Comparison of ENCODE assay signal across 12 cellular contexts in the genomic region with DNA sequence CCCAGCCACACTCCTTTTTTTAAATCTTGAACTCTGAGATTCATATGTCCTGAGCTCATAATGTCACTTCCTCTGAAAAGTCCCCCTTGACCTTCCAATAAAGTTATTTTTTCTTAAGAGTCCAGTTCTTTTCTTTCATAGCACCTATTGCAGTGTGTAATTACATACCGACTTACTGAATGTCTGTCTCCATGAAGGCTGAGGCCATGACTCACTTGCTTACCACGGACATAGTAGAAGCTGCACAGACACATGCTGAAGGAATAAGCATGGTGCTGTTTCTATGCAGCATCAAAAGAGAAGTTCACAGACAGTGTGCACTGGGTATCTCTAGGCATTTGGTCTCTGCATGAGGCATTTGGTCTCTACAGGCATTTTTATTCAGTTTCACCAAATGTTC.
DNase-seq lines count a peak whose midpoint lies in the region; ATAC-seq and TF ChIP-seq lines count a peak whose summit lies in the region.
"Had no signal": no experiment of that assay in that cellular context is flagged by ENCODE, and none has a peak within 500 bp of the region (broad histone marks: within the 10 kb centered on the region; RNA-seq: fewer than 3 reads in every experiment).

No MANE protein-coding gene starts in this region.

- H3K36me3 Mint-ChIP-seq in glutamatergic neuron (ENCODE audit: unreplicated experiment): no peaks in the 10 kb centered on the region

- H3K4me3 Mint-ChIP-seq in glutamatergic neuron (ENCODE audit: unreplicated experiment): no peak overlapping the region
- H3K4me3 Mint-ChIP-seq: stimulated activated naive CD8-positive, alpha-beta T cell treated with anti-CD3 and anti-CD28 coated beads, Interleukin-15, Interleukin-2, amounts not matched to agents 100 ng/mL and 50 ng/mL, for 24 hours had no signal

- DNase-seq in COLO829 (ENCODE audit: low spot score) (peak; percentile 27), LoVo (ENCODE audit: low spot score) (peak; percentile 6), choroid plexus epithelial cell (ENCODE audit: low read depth) (peak; percentile 96), non-pigmented ciliary epithelial cell (ENCODE audit: low read depth) (peak; percentile 84), glutamatergic neuron (no peak), medulla oblongata (ENCODE audit: extremely low spot score) (no peak), KBM-7 (no peak)
- DNase-seq: GF-D8, NCI-H2029 treated with DMSO at 0.1 percent for 48 hours, SIG-M5 had no signal

- no peak overlapping the region for H3K27ac Mint-ChIP-seq in glutamatergic neuron (ENCODE audit: unreplicated experiment)
- H3K27ac Mint-ChIP-seq: stimulated activated naive CD8-positive, alpha-beta T cell treated with anti-CD3 and anti-CD28 coated beads, Interleukin-15, Interleukin-2, amounts not matched to agents 100 ng/mL and 50 ng/mL, for 24 hours had no signal

- H3K4me3 ChIP-seq in choroid plexus epithelial cell (ENCODE audit: low read depth, low read length): no peak overlapping the region

- in situ Hi-C loops in KBM-7 (cut with MboI; ENCODE audit: low pct_unique_long_range_greater_than_20kb, low sequenced_read_pairs): no loop called here

- peaks cover 2% of the 10 kb centered on the region for H3K27me3 Mint-ChIP-seq in glutamatergic neuron (ENCODE audit: unreplicated experiment)
- H3K27me3 Mint-ChIP-seq: stimulated activated naive CD8-positive, alpha-beta T cell treated with anti-CD3 and anti-CD28 coated beads, Interleukin-15, Interleukin-2, amounts not matched to agents 100 ng/mL and 50 ng/mL, for 24 hours had no signal

- H3K9me3 Mint-ChIP-seq in glutamatergic neuron (ENCODE audit: unreplicated experiment): no peaks in the 10 kb centered on the region
- H3K9me3 Mint-ChIP-seq: stimulated activated naive CD8-positive, alpha-beta T cell treated with anti-CD3 and anti-CD28 coated beads, Interleukin-15, Interleukin-2, amounts not matched to agents 100 ng/mL and 50 ng/mL, for 24 hours had no signal

- TF ChIP-seq CTCF in choroid plexus epithelial cell (conservative IDR thresholded peaks at IDR 0.05; ENCODE audit: low read depth, low read length) (no peak), glutamatergic neuron (IDR thresholded peaks at IDR 0.05; ENCODE audit: partially characterized antibody, unreplicated experiment) (no peak)

- ATAC-seq in HG03025 (IDR thresholded peaks at IDR 0.05; ENCODE audit: low FRiP score, unreplicated experiment): no peak

- H3K4me1 Mint-ChIP-seq in glutamatergic neuron (ENCODE audit: low read depth, unreplicated experiment): peaks cover 7% of the 10 kb centered on the region

Comparison
In these comparisons a context has a peak if more than half of its experiments do, and no peak if none do; other contexts are left out.
1. DNase-seq: peak in COLO829 (single experiment), LoVo (single experiment), choroid plexus epithelial cell (single experiment) and non-pigmented ciliary epithelial cell (single experiment); none in glutamatergic neuron (single experiment), medulla oblongata (single experiment) and KBM-7 (single experiment).